In the genomic region with DNA sequence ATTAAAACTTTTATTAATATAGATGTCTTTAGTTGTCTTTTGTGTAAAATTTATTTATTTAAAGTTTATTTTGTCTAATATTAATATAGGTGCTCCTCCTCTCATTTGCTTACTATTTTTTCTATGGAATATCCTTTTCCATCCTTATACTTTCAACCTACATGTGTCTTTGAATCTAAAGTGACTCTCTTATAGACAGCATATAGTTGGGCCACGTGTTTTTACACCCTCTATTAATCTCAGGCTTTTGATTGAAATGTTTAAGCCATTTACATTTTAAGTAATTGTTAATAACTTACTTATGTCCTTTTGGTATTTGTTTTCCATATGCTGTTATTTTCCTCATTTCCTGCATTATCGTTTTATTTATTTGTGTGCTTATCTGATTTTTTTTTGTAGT, we compare ENCODE assay signal across 6 cellular contexts.
"Had no signal": no experiment of that assay in that cellular context is flagged by ENCODE, and none has a peak within 500 bp of the region (broad histone marks: within the 10 kb centered on the region; RNA-seq: fewer than 3 reads in every experiment).

No MANE protein-coding gene starts in this region.

- ATAC-seq: K562 had no signal

- FAIRE-seq: HTR-8/SVneo, K562 had no signal

- H3K27ac ChIP-seq: HL-60 had no signal

- DNase-seq: IMR-90, KBM-7, KG1 had no signal

- H3K4me3 ChIP-seq: K562 had no signal
